ENCODE assay signal across 1 cellular context in genomic region chr17:27575100-27575911, GRCh38.
A peak's percentile ranks its signal among the peaks of the same experiment; 100 is the strongest.
TF ChIP-seq lines count a peak whose summit lies in the region.

No MANE protein-coding gene starts in this region.

TF ChIP-seq in K562, 482 proteins besides CTCF, POLR2A, EP300 and RAD21 (continued from another document and continues in another):
- TF ChIP-seq ZKSCAN8 (CRISPR knock-in tag; IDR thresholded peaks at IDR 0.05) (peak; percentile 92), HINFP (tag; conservative IDR thresholded peaks at IDR 0.05; ENCODE audit: low read depth) (peak; percentile 89), ZNF584 (CRISPR knock-in tag; IDR thresholded peaks at IDR 0.05; ENCODE audit: low read depth) (peak; percentile 95), CHD7 (IDR thresholded peaks at IDR 0.05; ENCODE audit: low read depth, low read length) (no peak), EP400 (IDR thresholded peaks at IDR 0.05) (no peak), SRSF1 (IDR thresholded peaks at IDR 0.05; ENCODE audit: low read depth, low read length) (no peak), ARNT (IDR thresholded peaks at IDR 0.05) (no peak; a peak in 1 of 4 replicates), ETS2 (tag; IDR thresholded peaks at IDR 0.05; ENCODE audit: borderline replicate concordance, poor library complexity, severe bottlenecking) (peak; percentile 90), NONO (IDR thresholded peaks at IDR 0.05; ENCODE audit: low read depth in 2 of 2, low read length in 1 of 2) (no peak), ATF1 (CRISPR knock-in tag; IDR thresholded peaks at IDR 0.05) (no peak), ATF1 (tag; IDR thresholded peaks at IDR 0.05) (peak; percentile 60), SFPQ (IDR thresholded peaks at IDR 0.05; ENCODE audit: low read depth, low read length) (no peak), ZNF263 (CRISPR knock-in tag; IDR thresholded peaks at IDR 0.05; ENCODE audit: borderline replicate concordance) (no peak), FOSL1 (tag; conservative IDR thresholded peaks at IDR 0.05) (peak; percentile 25; the same call in 1 of the 2 replicates), LARP7 (IDR thresholded peaks at IDR 0.05) (no peak), RBM14 (IDR thresholded peaks at IDR 0.05; ENCODE audit: borderline replicate concordance, insufficient read depth, low read depth, low read length) (no peak), ZNF586 (CRISPR knock-in tag; conservative IDR thresholded peaks at IDR 0.05) (no peak; the same call in 1 of the 2 replicates), POLR2H (tag; IDR thresholded peaks at IDR 0.05; ENCODE audit: low read depth) (peak; percentile 86), XRCC4 (IDR thresholded peaks at IDR 0.05; ENCODE audit: extremely low read depth, insufficient read depth, insufficient read length) (no peak), HDAC2 (IDR thresholded peaks at IDR 0.05) (0 out of 2 replicates have a peak, but pooled peaks have one; percentile 28), ZNF274 (IDR thresholded peaks at IDR 0.05; ENCODE audit: borderline replicate concordance, low read depth, low read length) (no peak), ZNF511 (CRISPR knock-in tag; IDR thresholded peaks at IDR 0.05) (no peak), ZBTB17 (CRISPR knock-in tag; IDR thresholded peaks at IDR 0.05) (peak; percentile 94), HOXB6 (CRISPR knock-in tag; IDR thresholded peaks at IDR 0.05; ENCODE audit: borderline replicate concordance) (0 out of 2 replicates have a peak, but pooled peaks have one; percentile 2), ZNF444 (CRISPR knock-in tag; IDR thresholded peaks at IDR 0.05) (peak; percentile 82; the same call in 1 of the 2 replicates), TGIF2 (CRISPR knock-in tag; IDR thresholded peaks at IDR 0.05) (no peak), SRSF7 (optimal IDR thresholded peaks at IDR 0.05; ENCODE audit: low read depth, low read length) (no peak), NFRKB (IDR thresholded peaks at IDR 0.05; ENCODE audit: low read depth) (peak; percentile 74; the same call in 1 of the 2 replicates), NBN (IDR thresholded peaks at IDR 0.05; ENCODE audit: low read depth) (no peak), CHD1 (IDR thresholded peaks at IDR 0.05; ENCODE audit: low read length) (no peak), ETV5 (CRISPR knock-in tag; IDR thresholded peaks at IDR 0.05; ENCODE audit: low read depth) (no peak), SAFB (IDR thresholded peaks at IDR 0.05; ENCODE audit: borderline replicate concordance, low read depth, low read length) (no peak), ELK1 (CRISPR knock-in tag; IDR thresholded peaks at IDR 0.05) (no peak), MAZ (CRISPR knock-in tag; conservative IDR thresholded peaks at IDR 0.05 in 1 of 2, IDR thresholded peaks at IDR 0.05 in 1 of 2) (peak; percentile 45 to 87; a peak in 2 of 4 replicates), RFX7 (CRISPR knock-in tag; IDR thresholded peaks at IDR 0.05) (no peak), POLR2B (IDR thresholded peaks at IDR 0.05; ENCODE audit: low read depth, partially characterized antibody) (peak; percentile 35), PKNOX1 (IDR thresholded peaks at IDR 0.05) (no peak), ZNF583 (CRISPR knock-in tag; IDR thresholded peaks at IDR 0.05) (peak; percentile 98), CHD2 (IDR thresholded peaks at IDR 0.05; ENCODE audit: low read depth, low read length) (no peak), MEIS2 (IDR thresholded peaks at IDR 0.05; ENCODE audit: partially characterized antibody) (no peak), ZNF76 (CRISPR knock-in tag; IDR thresholded peaks at IDR 0.05; ENCODE audit: borderline replicate concordance) (peak; percentile 98), FOS (IDR thresholded peaks at IDR 0.05; ENCODE audit: extremely low read depth, insufficient read length) (no peak), TAF15 (IDR thresholded peaks at IDR 0.05; ENCODE audit: low read depth, low read length) (no peak), RUNX1 (IDR thresholded peaks at IDR 0.05; ENCODE audit: low read depth) (no peak), TCFL5 (CRISPR knock-in tag; conservative IDR thresholded peaks at IDR 0.05) (peak; percentile 93), MTA2 (IDR thresholded peaks at IDR 0.05; ENCODE audit: low read depth) (no peak), CEBPG (CRISPR knock-in tag; IDR thresholded peaks at IDR 0.05) (no peak), CEBPG (tag; conservative IDR thresholded peaks at IDR 0.05 in 1 of 2, IDR thresholded peaks at IDR 0.05 in 1 of 2) (no peak), CEBPB (tag; IDR thresholded peaks at IDR 0.05) (peak; percentile 37; the same call in 1 of the 2 replicates), NFIX (CRISPR knock-in tag; IDR thresholded peaks at IDR 0.05; ENCODE audit: low read depth) (no peak), TRIM24 (IDR thresholded peaks at IDR 0.05) (no peak), STAG1 (CRISPR knock-in tag; IDR thresholded peaks at IDR 0.05; ENCODE audit: borderline replicate concordance) (no peak), SOX6 (IDR thresholded peaks at IDR 0.05) (no peak), THRAP3 (IDR thresholded peaks at IDR 0.05; ENCODE audit: borderline replicate concordance) (no peak), HOMEZ (CRISPR knock-in tag; IDR thresholded peaks at IDR 0.05) (peak; percentile 96)
